Comparison of ENCODE assay signal across 18 cellular contexts in genomic region chr1:222975472-222976122, GRCh38.
DNase-seq lines count a peak whose midpoint lies in the region; ATAC-seq lines count a peak whose summit lies in the region.
"Had no signal": no experiment of that assay in that cellular context is flagged by ENCODE, and none has a peak within 500 bp of the region (broad histone marks: within the 10 kb centered on the region; RNA-seq: fewer than 3 reads in every experiment).

No MANE protein-coding gene starts in this region.

- DNase-seq in EL (peak; percentile 16), amniotic epithelial cell (ENCODE audit: low read depth) (peak; percentile 80), left ventricle myocardium superior (no peak), sciatic nerve (ENCODE audit: low spot score) (no peak), T-helper 9 cell (no peak), NCI-H187 treated with DMSO at 0.1 percent for 48 hours (lab: John Stamatoyannopoulos, UW) (no peak), midbrain (lab: John Stamatoyannopoulos, UW) (no peak)
- DNase-seq in stimulated activated CD4-positive, alpha-beta T cell treated with anti-CD3 and anti-CD28 coated beads, Interleukin-2, amount 100 ng/mL, for 24 hours, result no peak
- DNase-seq: activated CD8-positive, alpha-beta T cell treated with anti-CD3 and anti-CD28 coated beads for 36 hours; amniotic stem cell; colonic mucosa; DMS53; hypothalamus; KG1; naive B cell; NCI-H1436; NCI-H345 had no signal

- intact Hi-C loops in left ventricle myocardium superior (cut with micrococcal nuclease) (no loop called here), sciatic nerve (cut with DNase I) (no loop called here)

- ATAC-seq in left ventricle myocardium superior, result peak; percentile 84
- ATAC-seq in sciatic nerve, result peak; percentile 48
- ATAC-seq: activated CD8-positive, alpha-beta T cell treated with anti-CD3 and anti-CD28 coated beads for 36 hours; stimulated activated effector memory CD8-positive, alpha-beta T cell treated with anti-CD3 and anti-CD28 coated beads, Interleukin-12 subunit alpha, Interleukin-12 subunit beta, amount 100 ng/mL, for 72 hours had no signal

Comparison
In these comparisons a context has a peak if more than half of its experiments do, and no peak if none do; other contexts are left out.
1. DNase-seq: peak in EL (single experiment) and amniotic epithelial cell (single experiment); none in left ventricle myocardium superior (single experiment), sciatic nerve (single experiment), stimulated activated CD4-positive, alpha-beta T cell treated with anti-CD3 and anti-CD28 coated beads, Interleukin-2, amount 100 ng/mL, for 24 hours (0 of 2), T-helper 9 cell (single experiment), NCI-H187 treated with DMSO at 0.1 percent for 48 hours (single experiment) and midbrain (single experiment).